In genomic region chr7:22864301-22864700, GRCh38 we compare ENCODE assay signal across 24 cellular contexts. TPM values are rescaled to one million over a fixed set of nuclear protein-coding genes. Genes with fewer than 3 reads are reported as not detected.
DNase-seq lines count a peak whose midpoint lies in the region; ATAC-seq and TF ChIP-seq lines count a peak whose summit lies in the region.
"Had no signal": no experiment of that assay in that cellular context is flagged by ENCODE, and none has a peak within 500 bp of the region (broad histone marks: within the 10 kb centered on the region; RNA-seq: fewer than 3 reads in every experiment).

No MANE protein-coding gene starts in this region.

- DNase-seq in activated naive CD4-positive, alpha-beta T cell treated with anti-CD3 and anti-CD28 coated beads, Interleukin-2, amount 50 U/mL, for 72 hours (ENCODE audit: low spot score in 2 of 2) = no peak
- DNase-seq in activated naive CD4-positive, alpha-beta T cell treated with anti-CD3 and anti-CD28 coated beads, Interleukin-2, amount 10 ng/mL, durations not matched to agents 7 days and 5 days = no peak
- peak; percentile 49 for DNase-seq in Karpas-422
- no peak for DNase-seq in esophagus muscularis mucosa (ENCODE audit: extremely low spot score)
- peak; percentile 45 for DNase-seq in skeletal muscle cell (ENCODE audit: low read depth)
- DNase-seq in effector CD4-positive, alpha-beta T cell = no peak
- DNase-seq in OCI-M1 (lab: John Stamatoyannopoulos, UW) = no peak
- DNase-seq: ACHN; caudate nucleus; CD4-positive, CD25-positive, alpha-beta regulatory T cell; dermis blood vessel endothelial cell; left colon; midbrain; NCI-H1105; NCI-H2081; NCI-H510A treated with DMSO at 0.1 percent for 48 hours; pancreas; RPMI8226; T1000 had no signal

- CTCF ChIA-PET in activated naive CD4-positive, alpha-beta T cell treated with anti-CD3 and anti-CD28 coated beads, Interleukin-2, amount 10 ng/mL, durations not matched to agents 7 days and 5 days (lab: Charles Lee) = no interaction called here

- no peak overlapping the region for H3K4me3 Mint-ChIP-seq in activated naive CD4-positive, alpha-beta T cell treated with anti-CD3 and anti-CD28 coated beads, Interleukin-2, amount 10 ng/mL, durations not matched to agents 7 days and 5 days
- H3K4me3 Mint-ChIP-seq: CD4-positive, CD25-positive, alpha-beta regulatory T cell; natural killer cell treated with Interleukin-12 subunit alpha and Interleukin-12 subunit beta and Interleukin-15 and Interleukin-18, amount 100 ng/mL, for 72 hours; stimulated activated naive B cell treated with anti-CD40 and anti-IgM and Interleukin-4, amounts not matched to agents 10 μg/mL and 1 μg/mL and 100 μg/mL, for 72 hours had no signal

- H3K4me1 ChIP-seq in Karpas-422 (ENCODE audit: low read length) (no peaks in the 10 kb centered on the region), esophagus muscularis mucosa (peaks cover 33 to 60% (median 50%) of the 10 kb centered on the region in 4 donors)

- peaks cover 9% of the 10 kb centered on the region for H3K4me1 Mint-ChIP-seq in activated naive CD4-positive, alpha-beta T cell treated with anti-CD3 and anti-CD28 coated beads, Interleukin-2, amount 10 ng/mL, durations not matched to agents 7 days and 5 days

- TF ChIP-seq EP300 in esophagus muscularis mucosa (IDR thresholded peaks at IDR 0.05) = no peak

- no peak overlapping the region for H3K27ac ChIP-seq in Karpas-422 (ENCODE audit: low read length)
- H3K27ac ChIP-seq in esophagus muscularis mucosa (replicated peaks in 1 of 4) = peak overlapping the region in 3 of 4 donors; percentile 40 to 67 (median 57)
- H3K27ac ChIP-seq: pancreas, thoracic aorta had no signal

- H3K36me3 ChIP-seq in Karpas-422 (ENCODE audit: insufficient read depth, low read length) (peaks cover 1% of the 10 kb centered on the region; the same call in 1 of the 2 replicates), esophagus muscularis mucosa (peaks cover 0 to 36% (median 6%) of the 10 kb centered on the region in 4 donors)
- H3K36me3 ChIP-seq: adrenal gland, pancreas, thoracic aorta had no signal

- H3K9ac ChIP-seq in Karpas-422 (ENCODE audit: low read length) = no peak overlapping the region

- H3K9me3 Mint-ChIP-seq in activated naive CD4-positive, alpha-beta T cell treated with anti-CD3 and anti-CD28 coated beads, Interleukin-2, amount 50 U/mL, for 72 hours = peaks cover 0 to 5% of the 10 kb centered on the region in 2 donors
- no peaks in the 10 kb centered on the region for H3K9me3 Mint-ChIP-seq in activated naive CD4-positive, alpha-beta T cell treated with anti-CD3 and anti-CD28 coated beads, Interleukin-2, amount 10 ng/mL, durations not matched to agents 7 days and 5 days
- H3K9me3 Mint-ChIP-seq: natural killer cell treated with Interleukin-12 subunit alpha and Interleukin-12 subunit beta and Interleukin-15 and Interleukin-18, amount 100 ng/mL, for 72 hours; stimulated activated naive B cell treated with anti-CD40 and anti-IgM and Interleukin-4, amounts not matched to agents 10 μg/mL and 1 μg/mL and 100 μg/mL, for 72 hours had no signal

- no peak for TF ChIP-seq CTCF in esophagus muscularis mucosa (IDR thresholded peaks at IDR 0.05)

- no peak for TF ChIP-seq POLR2A in esophagus muscularis mucosa (IDR thresholded peaks at IDR 0.05; ENCODE audit: low read depth)

- no peaks in the 10 kb centered on the region for H3K79me2 ChIP-seq in Karpas-422 (ENCODE audit: low read length)

- 90% methylated on average over 1 of the region's 1 CpG for WGBS in esophagus muscularis mucosa

- intact Hi-C loops in esophagus muscularis mucosa (cut with DNase I) = no loop called here

- no peak overlapping the region for H2AFZ ChIP-seq in Karpas-422 (ENCODE audit: low read length)

- peak in 1 of 2 donors; percentile 24 for ATAC-seq in activated naive CD4-positive, alpha-beta T cell treated with anti-CD3 and anti-CD28 coated beads, Interleukin-2, amount 50 U/mL, for 72 hours
- ATAC-seq in HG02973 (IDR thresholded peaks at IDR 0.05; ENCODE audit: unreplicated experiment) = no peak
- ATAC-seq: left colon; natural killer cell treated with Interleukin-12 subunit alpha and Interleukin-12 subunit beta and Interleukin-15 and Interleukin-18, amount 100 ng/mL, for 72 hours; pancreas had no signal

- H3K9me2 ChIP-seq in Karpas-422 (replicated peaks; ENCODE audit: insufficient read depth, low read length) = no peaks in the 10 kb centered on the region

- H3K9me3 ChIP-seq in Karpas-422 (ENCODE audit: low read length) = no peaks in the 10 kb centered on the region
- H3K9me3 ChIP-seq in esophagus muscularis mucosa = no peaks in the 10 kb centered on the region
- H3K9me3 ChIP-seq: adrenal gland, pancreas, thoracic aorta had no signal

- H3K27ac Mint-ChIP-seq in activated naive CD4-positive, alpha-beta T cell treated with anti-CD3 and anti-CD28 coated beads, Interleukin-2, amount 50 U/mL, for 72 hours = peak overlapping the region; percentile 15 to 55
- no peak overlapping the region for H3K27ac Mint-ChIP-seq in activated naive CD4-positive, alpha-beta T cell treated with anti-CD3 and anti-CD28 coated beads, Interleukin-2, amount 10 ng/mL, durations not matched to agents 7 days and 5 days

- H4K20me1 ChIP-seq in Karpas-422 (ENCODE audit: insufficient read depth, low read depth, low read length) = peaks cover 5% of the 10 kb centered on the region; the same call in 1 of the 2 replicates

- no peak overlapping the region for H3K4me2 ChIP-seq in Karpas-422 (ENCODE audit: low read depth, low read length, poor library complexity, severe bottlenecking)

- H3K27me3 Mint-ChIP-seq in activated naive CD4-positive, alpha-beta T cell treated with anti-CD3 and anti-CD28 coated beads, Interleukin-2, amount 10 ng/mL, durations not matched to agents 7 days and 5 days = no peaks in the 10 kb centered on the region
- H3K27me3 Mint-ChIP-seq: CD4-positive, CD25-positive, alpha-beta regulatory T cell; natural killer cell treated with Interleukin-12 subunit alpha and Interleukin-12 subunit beta and Interleukin-15 and Interleukin-18, amount 100 ng/mL, for 72 hours; stimulated activated naive B cell treated with anti-CD40 and anti-IgM and Interleukin-4, amounts not matched to agents 10 μg/mL and 1 μg/mL and 100 μg/mL, for 72 hours had no signal

- H3K27me3 ChIP-seq in Karpas-422 (ENCODE audit: low read length) (no peaks in the 10 kb centered on the region), esophagus muscularis mucosa (no peaks in the 10 kb centered on the region)
- H3K27me3 ChIP-seq: adrenal gland, pancreas had no signal

- H3K36me3 Mint-ChIP-seq in activated naive CD4-positive, alpha-beta T cell treated with anti-CD3 and anti-CD28 coated beads, Interleukin-2, amount 50 U/mL, for 72 hours = peaks cover 19 to 53% of the 10 kb centered on the region in 2 donors
- peaks cover 24% of the 10 kb centered on the region for H3K36me3 Mint-ChIP-seq in activated naive CD4-positive, alpha-beta T cell treated with anti-CD3 and anti-CD28 coated beads, Interleukin-2, amount 10 ng/mL, durations not matched to agents 7 days and 5 days

- H3K4me3 ChIP-seq in Karpas-422 (ENCODE audit: low read length) (no peak overlapping the region), esophagus muscularis mucosa (no peak overlapping the region), skeletal muscle cell (ENCODE audit: low read depth, low read length) (no peak overlapping the region)
- H3K4me3 ChIP-seq: adrenal gland, pancreas, thoracic aorta had no signal

RNA-seq across cellular contexts. Expression of gene TOMM7, which starts 41.7 kb away (rescaled TPM):
- 100 to 1,000 TPM; 270 to 281 TPM for total RNA-seq in activated naive CD4-positive, alpha-beta T cell treated with anti-CD3 and anti-CD28 coated beads, Interleukin-2, amount 50 U/mL, for 72 hours
- 169 and 170 TPM in 2 replicates for total RNA-seq in Karpas-422 (2014; rRNA removed; shearing (Covaris generic); ENCODE audit: low replicate concordance)
- total RNA-seq in esophagus muscularis mucosa = 100 to 1,000 TPM; 141 to 303 (median 267) TPM

Comparison
In these comparisons a context has a peak if more than half of its experiments do, and no peak if none do; other contexts are left out.
1. DNase-seq: peak in Karpas-422 (single experiment) and skeletal muscle cell (single experiment); none in activated naive CD4-positive, alpha-beta T cell treated with anti-CD3 and anti-CD28 coated beads, Interleukin-2, amount 50 U/mL, for 72 hours (0 of 2), activated naive CD4-positive, alpha-beta T cell treated with anti-CD3 and anti-CD28 coated beads, Interleukin-2, amount 10 ng/mL, durations not matched to agents 7 days and 5 days (single experiment), esophagus muscularis mucosa (single experiment), effector CD4-positive, alpha-beta T cell (single experiment) and OCI-M1 (single experiment).